In genomic region chr16:2720719-2721633, GRCh38 we compare ENCODE assay signal across 1 cellular context.
TF ChIP-seq lines count a peak whose summit lies in the region.

No MANE protein-coding gene starts in this region.

TF ChIP-seq in HepG2, 621 proteins besides CTCF, POLR2A, EP300 and RAD21 (continued from another document):
- no peak; the same call in 1 of the 2 replicates for TF ChIP-seq REPIN1 (CRISPR knock-in tag; IDR thresholded peaks at IDR 0.05; ENCODE audit: borderline replicate concordance, low read depth)
- TF ChIP-seq BORCS8-MEF2B (CRISPR knock-in tag; IDR thresholded peaks at IDR 0.05): no peak
- TF ChIP-seq HNRNPUL1 (IDR thresholded peaks at IDR 0.05; ENCODE audit: low read depth, low read length): no peak
- TF ChIP-seq ATF1 (CRISPR knock-in tag; IDR thresholded peaks at IDR 0.05): peak; percentile 78
- TF ChIP-seq THYN1 (CRISPR knock-in tag; IDR thresholded peaks at IDR 0.05; ENCODE audit: borderline replicate concordance, low read depth): no peak
- no peak for TF ChIP-seq ZUFSP (CRISPR knock-in tag; IDR thresholded peaks at IDR 0.05; ENCODE audit: borderline replicate concordance)
- TF ChIP-seq KLF16 (CRISPR knock-in tag; IDR thresholded peaks at IDR 0.05): peak in 1 of 2 experiments; percentile 71; a peak in 2 of 4 replicates
- no peak for TF ChIP-seq KLF9 (CRISPR knock-in tag; IDR thresholded peaks at IDR 0.05; ENCODE audit: low read depth)
- no peak for TF ChIP-seq LRRFIP1 (CRISPR knock-in tag; conservative IDR thresholded peaks at IDR 0.05)
- TF ChIP-seq SRSF4 (IDR thresholded peaks at IDR 0.05; ENCODE audit: low read depth, low read length, poor library complexity, severe bottlenecking): no peak
- no peak for TF ChIP-seq BRCA1 (CRISPR knock-in tag; IDR thresholded peaks at IDR 0.05)
- TF ChIP-seq ZNF326 (CRISPR knock-in tag; IDR thresholded peaks at IDR 0.05; ENCODE audit: borderline replicate concordance): no peak
- no peak for TF ChIP-seq ZNF784 (CRISPR knock-in tag; IDR thresholded peaks at IDR 0.05; ENCODE audit: borderline replicate concordance)
- no peak; the same call in 1 of the 2 replicates for TF ChIP-seq KDM5A (IDR thresholded peaks at IDR 0.05; ENCODE audit: borderline replicate concordance, low read length)
- no peak for TF ChIP-seq XBP1 (CRISPR knock-in tag; IDR thresholded peaks at IDR 0.05)
- no peak for TF ChIP-seq DBP (CRISPR knock-in tag; IDR thresholded peaks at IDR 0.05; ENCODE audit: not compliant biosample characterization)
- no peak for TF ChIP-seq TRIM24 (CRISPR knock-in tag; IDR thresholded peaks at IDR 0.05)
- no peak for TF ChIP-seq DNMT1 (CRISPR knock-in tag; IDR thresholded peaks at IDR 0.05)
- TF ChIP-seq NR2C2 (CRISPR knock-in tag; IDR thresholded peaks at IDR 0.05; ENCODE audit: borderline replicate concordance): peak; percentile 76
- TF ChIP-seq SIN3B (IDR thresholded peaks at IDR 0.05; ENCODE audit: low read length): peak; percentile 61; the same call in 1 of the 2 replicates
- peak; percentile 84 for TF ChIP-seq YY1 (IDR thresholded peaks at IDR 0.05; ENCODE audit: insufficient read depth, insufficient replicate concordance, low read depth, low read length)
- no peak for TF ChIP-seq THAP8 (CRISPR knock-in tag; IDR thresholded peaks at IDR 0.05; ENCODE audit: borderline replicate concordance)
- no peak for TF ChIP-seq ZFP36L1 (CRISPR knock-in tag; IDR thresholded peaks at IDR 0.05)
- TF ChIP-seq AGO2 (optimal IDR thresholded peaks at IDR 0.05; ENCODE audit: low read depth, low read length): no peak
- TF ChIP-seq SRF (IDR thresholded peaks at IDR 0.05; ENCODE audit: low read depth, low read length): no peak
- peak; percentile 53; the same call in 1 of the 2 replicates for TF ChIP-seq KDM4B (CRISPR knock-in tag; IDR thresholded peaks at IDR 0.05)
- TF ChIP-seq TBL1XR1 (IDR thresholded peaks at IDR 0.05; ENCODE audit: borderline replicate concordance, low read length, partially characterized antibody): peak; percentile 26
- TF ChIP-seq ZSCAN5A (CRISPR knock-in tag; IDR thresholded peaks at IDR 0.05; ENCODE audit: borderline replicate concordance): no peak
- no peak for TF ChIP-seq ZNF256 (CRISPR knock-in tag; conservative IDR thresholded peaks at IDR 0.05)
- TF ChIP-seq ZNF788 (CRISPR knock-in tag; IDR thresholded peaks at IDR 0.05; ENCODE audit: borderline replicate concordance): peak; percentile 86; the same call in 1 of the 2 replicates
- peak; percentile 95 for TF ChIP-seq GABPB1 (CRISPR knock-in tag; IDR thresholded peaks at IDR 0.05)
- no peak for TF ChIP-seq ZNF710 (CRISPR knock-in tag; IDR thresholded peaks at IDR 0.05; ENCODE audit: borderline replicate concordance)
- peak; percentile 75 for TF ChIP-seq ZBTB7B (CRISPR knock-in tag; IDR thresholded peaks at IDR 0.05)
- TF ChIP-seq ZBTB39 (CRISPR knock-in tag; IDR thresholded peaks at IDR 0.05): 0 out of 2 replicates have a peak, but pooled peaks have one; percentile 44
- no peak for TF ChIP-seq HMGA1 (CRISPR knock-in tag; conservative IDR thresholded peaks at IDR 0.05)
- no peak for TF ChIP-seq EHMT2 (IDR thresholded peaks at IDR 0.05; ENCODE audit: borderline replicate concordance, low read depth, low read length)
- peak; percentile 31; the same call in 1 of the 2 replicates for TF ChIP-seq DR1 (CRISPR knock-in tag; IDR thresholded peaks at IDR 0.05)
- no peak for TF ChIP-seq ZMYM4 (CRISPR knock-in tag; IDR thresholded peaks at IDR 0.05)
- TF ChIP-seq PRDM10 (CRISPR knock-in tag; IDR thresholded peaks at IDR 0.05; ENCODE audit: low read depth): 0 out of 2 replicates have a peak, but pooled peaks have one; percentile 36
